In genomic region chr3:186502942-186503712, GRCh38 we compare ENCODE assay signal across 1 cellular context.
TF ChIP-seq lines count a peak whose summit lies in the region.

No MANE protein-coding gene starts in this region.

TF ChIP-seq in HEK293, 187 proteins besides CTCF, POLR2A, EP300 and RAD21 (continued from another document):
- TF ChIP-seq ZBTB8A (tag by site-specific recombination; IDR thresholded peaks at IDR 0.05): no peak
